In the genomic region with DNA sequence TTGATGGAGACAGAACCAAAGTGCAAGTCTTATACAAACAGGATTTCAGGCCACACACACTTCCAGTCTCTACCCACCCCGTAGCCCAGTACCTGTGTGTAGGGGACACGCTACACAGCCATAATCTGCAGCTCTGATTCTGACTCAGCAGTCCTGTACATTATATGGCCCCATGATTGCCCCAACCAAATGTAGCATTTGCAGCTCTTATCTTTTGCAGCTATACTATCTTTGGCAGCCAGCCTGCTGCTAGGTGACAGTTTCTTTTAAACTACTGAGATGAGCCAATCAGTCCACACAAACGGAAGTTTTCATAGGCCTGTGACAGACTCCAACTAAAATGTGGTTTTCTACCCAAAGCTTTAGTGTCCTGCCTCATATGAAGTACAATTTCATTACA, we compare ENCODE assay signal across 21 cellular contexts.
"Had no signal": no experiment of that assay in that cellular context is flagged by ENCODE, and none has a peak within 500 bp of the region (broad histone marks: within the 10 kb centered on the region; RNA-seq: fewer than 3 reads in every experiment).

No MANE protein-coding gene starts in this region.

- H3K9me3 ChIP-seq: heart right ventricle, left lung, spleen, testis, vagina had no signal

- H3K36me3 ChIP-seq: heart right ventricle, left lung, spleen, vagina had no signal

- ATAC-seq: activated T-cell treated with anti-CD3 and anti-CD28 coated beads, Interleukin-2, amount 50 U/mL, for 72 hours; heart right ventricle; left lung; natural killer cell had no signal

- H3K27ac ChIP-seq: epithelial cell of prostate, heart right ventricle, left lung, spleen, testis, vagina had no signal

- H3K4me1 ChIP-seq: heart right ventricle, left lung, spleen, testis, vagina had no signal

- DNase-seq: activated CD4-positive, alpha-beta T cell treated with anti-CD3 and anti-CD28 coated beads for 4 hours; activated CD4-positive, alpha-beta T cell treated with anti-CD3 and anti-CD28 coated beads, Interleukin-2, amount 50 U/mL, for 48 hours; activated CD4-positive, CD25-positive, alpha-beta regulatory T cell; activated effector memory CD4-positive, alpha-beta T cell treated with anti-CD3 and anti-CD28 coated beads, Interleukin-2, amount 50 U/mL, for 16 hours; activated naive CD4-positive, alpha-beta T cell treated with anti-CD3 and anti-CD28 coated beads, Interleukin-2, amount 10 ng/mL, durations not matched to agents 7 days and 5 days; activated T-cell treated with anti-CD3 and anti-CD28 coated beads, Interleukin-2, amount 50 U/mL, for 72 hours; amygdala; cerebellar nuclear complex; cortex of kidney; heart right ventricle; immature natural killer cell; left lung; natural killer cell; retina; spleen; stimulated activated CD4-positive, alpha-beta T cell treated with anti-CD3 and anti-CD28 coated beads, Interleukin-4, amount 100 ng/mL, for 1 hour; stimulated activated naive CD4-positive, alpha-beta T cell; testis had no signal

- H3K4me3 ChIP-seq: heart right ventricle, left lung, lung, spleen, testis, vagina had no signal

- H3K27me3 ChIP-seq: heart right ventricle, left lung, spleen, testis, vagina had no signal
